In the genomic region with DNA sequence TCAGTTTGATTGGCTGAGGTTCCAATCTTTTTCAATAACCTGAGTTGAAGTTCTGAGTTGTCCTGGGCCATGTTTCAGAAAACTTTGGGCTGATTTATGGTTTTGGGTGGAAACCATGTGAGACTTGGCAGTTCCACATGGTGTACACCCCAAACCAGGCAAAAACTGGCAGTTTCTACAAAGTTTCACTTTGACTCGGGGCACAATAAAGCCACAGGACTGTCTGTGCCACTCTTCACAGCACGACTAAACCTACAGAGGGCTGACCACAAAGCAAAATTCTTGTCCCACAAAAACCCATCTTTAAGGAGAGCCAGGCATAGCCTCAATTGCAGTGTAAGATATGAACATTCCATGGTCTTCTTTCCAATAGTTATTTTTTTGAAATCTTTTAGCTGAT, we compare ENCODE assay signal across 27 cellular contexts.
DNase-seq lines count a peak whose midpoint lies in the region; ATAC-seq, FAIRE-seq and TF ChIP-seq lines count a peak whose summit lies in the region.
"Had no signal": no experiment of that assay in that cellular context is flagged by ENCODE, and none has a peak within 500 bp of the region (broad histone marks: within the 10 kb centered on the region; RNA-seq: fewer than 3 reads in every experiment).

No MANE protein-coding gene starts in this region.

- DNase-seq in AG10803 (ENCODE audit: low read depth), result peak; percentile 69
- peak; percentile 58 for DNase-seq in MV-4-11 (lab: John Stamatoyannopoulos, UW)
- peak; percentile 62 for DNase-seq in fibroblast of the aortic adventitia (ENCODE audit: low read depth)
- DNase-seq in D721Med (ENCODE audit: insufficient read length, low spot score), result no peak
- DNase-seq in NCI-H524 (lab: John Stamatoyannopoulos, UW), result no peak
- DNase-seq in T-helper 17 cell, result no peak
- DNase-seq: activated CD4-positive, CD25-positive, alpha-beta regulatory T cell; activated naive CD4-positive, alpha-beta T cell treated with anti-CD3 and anti-CD28 coated beads, Interleukin-2, amount 10 ng/mL, durations not matched to agents 7 days and 5 days; amygdala; DND-41; effector memory CD8-positive, alpha-beta T cell; KBM-7; mammary epithelial cell; MG63; NCI-H2029; NCI-H524 treated with DMSO at 0.1 percent for 48 hours; nephron progenitor cell; PC-3 had no signal

- H3K27ac Mint-ChIP-seq in T-helper 17 cell, result no peak overlapping the region
- H3K27ac Mint-ChIP-seq: activated naive CD4-positive, alpha-beta T cell treated with anti-CD3 and anti-CD28 coated beads, Interleukin-2, amount 10 ng/mL, durations not matched to agents 7 days and 5 days; activated T-helper 1 cell treated with anti-CD3 and anti-CD28 coated beads, Interleukin-12 subunit alpha, Interleukin-12 subunit beta, Interleukin-2, Interleukin-4 antibody, amounts not matched to agents 30 ng/mL and 10 ng/mL and 1 ng/mL, durations not matched to agents 14 hours and 24 hours and 36 hours; effector memory CD8-positive, alpha-beta T cell; nephron progenitor cell; stimulated activated effector memory CD8-positive, alpha-beta T cell treated with anti-CD3 and anti-CD28 coated beads, Interleukin-12 subunit alpha, Interleukin-12 subunit beta, amount 100 ng/mL, for 72 hours had no signal

- H3K4me3 ChIP-seq in AG10803 (ENCODE audit: low read length) (no peak overlapping the region), fibroblast of the aortic adventitia (ENCODE audit: low read depth, low read length) (no peak overlapping the region)
- H3K4me3 ChIP-seq: cardiac muscle cell, coronary artery, MG63, SK-N-MC, suprapubic skin had no signal

- no peak for TF ChIP-seq CTCF in AG10803 (conservative IDR thresholded peaks at IDR 0.05; ENCODE audit: low read length)
- no peak for TF ChIP-seq CTCF in fibroblast of the aortic adventitia (IDR thresholded peaks at IDR 0.05; ENCODE audit: insufficient read depth, low read length)
- TF ChIP-seq CTCF in D721Med (IDR thresholded peaks at IDR 0.05; ENCODE audit: insufficient read depth, missing control alignments), result no peak

- no peaks in the 10 kb centered on the region for H3K36me3 Mint-ChIP-seq in T-helper 17 cell (ENCODE audit: low read depth)
- H3K36me3 Mint-ChIP-seq: activated naive CD4-positive, alpha-beta T cell treated with anti-CD3 and anti-CD28 coated beads, Interleukin-2, amount 10 ng/mL, durations not matched to agents 7 days and 5 days; stimulated activated effector memory CD8-positive, alpha-beta T cell treated with anti-CD3 and anti-CD28 coated beads, Interleukin-12 subunit alpha, Interleukin-12 subunit beta, amount 100 ng/mL, for 72 hours had no signal

- H3K4me3 Mint-ChIP-seq in T-helper 17 cell, result no peak overlapping the region
- H3K4me3 Mint-ChIP-seq: activated naive CD4-positive, alpha-beta T cell treated with anti-CD3 and anti-CD28 coated beads, Interleukin-2, amount 10 ng/mL, durations not matched to agents 7 days and 5 days; activated T-helper 1 cell treated with anti-CD3 and anti-CD28 coated beads, Interleukin-12 subunit alpha, Interleukin-12 subunit beta, Interleukin-2, Interleukin-4 antibody, amounts not matched to agents 30 ng/mL and 10 ng/mL and 1 ng/mL, durations not matched to agents 14 hours and 24 hours and 36 hours; effector memory CD8-positive, alpha-beta T cell; nephron progenitor cell; stimulated activated effector memory CD8-positive, alpha-beta T cell treated with anti-CD3 and anti-CD28 coated beads, Interleukin-12 subunit alpha, Interleukin-12 subunit beta, amount 100 ng/mL, for 72 hours had no signal

- H3K4me1 Mint-ChIP-seq in T-helper 17 cell, result no peaks in the 10 kb centered on the region
- H3K4me1 Mint-ChIP-seq: activated naive CD4-positive, alpha-beta T cell treated with anti-CD3 and anti-CD28 coated beads, Interleukin-2, amount 10 ng/mL, durations not matched to agents 7 days and 5 days; nephron progenitor cell; stimulated activated effector memory CD8-positive, alpha-beta T cell treated with anti-CD3 and anti-CD28 coated beads, Interleukin-12 subunit alpha, Interleukin-12 subunit beta, amount 100 ng/mL, for 72 hours had no signal

- no peak for FAIRE-seq in D721Med (lab: Jason Lieb, UNC)
- FAIRE-seq: A204.1 had no signal

- no peaks in the 10 kb centered on the region for H3K27me3 Mint-ChIP-seq in T-helper 17 cell
- H3K27me3 Mint-ChIP-seq: effector memory CD8-positive, alpha-beta T cell had no signal

- no peaks in the 10 kb centered on the region for H3K9me3 ChIP-seq in T-helper 17 cell (ENCODE audit: control insufficient read depth, low read length, poor library complexity, severe bottlenecking)
- H3K9me3 ChIP-seq: MG63, suprapubic skin had no signal

- ATAC-seq in GM18909 (IDR thresholded peaks at IDR 0.05; ENCODE audit: poor library complexity, unreplicated experiment), result peak; percentile 64
- no peak for ATAC-seq in HG02610 (IDR thresholded peaks at IDR 0.05; ENCODE audit: unreplicated experiment)
- no peak for ATAC-seq in T-helper 17 cell
- ATAC-seq: effector memory CD8-positive, alpha-beta T cell; PC-3; stimulated activated effector memory CD8-positive, alpha-beta T cell treated with anti-CD3 and anti-CD28 coated beads, Interleukin-12 subunit alpha, Interleukin-12 subunit beta, amount 100 ng/mL, for 72 hours had no signal

Comparison
In these comparisons a context has a peak if more than half of its experiments do, and no peak if none do; other contexts are left out.
1. DNase-seq: peak in AG10803 (single experiment), MV-4-11 (single experiment) and fibroblast of the aortic adventitia (single experiment); none in D721Med (single experiment), NCI-H524 (0 of 2) and T-helper 17 cell (0 of 3).